In the genomic region with DNA sequence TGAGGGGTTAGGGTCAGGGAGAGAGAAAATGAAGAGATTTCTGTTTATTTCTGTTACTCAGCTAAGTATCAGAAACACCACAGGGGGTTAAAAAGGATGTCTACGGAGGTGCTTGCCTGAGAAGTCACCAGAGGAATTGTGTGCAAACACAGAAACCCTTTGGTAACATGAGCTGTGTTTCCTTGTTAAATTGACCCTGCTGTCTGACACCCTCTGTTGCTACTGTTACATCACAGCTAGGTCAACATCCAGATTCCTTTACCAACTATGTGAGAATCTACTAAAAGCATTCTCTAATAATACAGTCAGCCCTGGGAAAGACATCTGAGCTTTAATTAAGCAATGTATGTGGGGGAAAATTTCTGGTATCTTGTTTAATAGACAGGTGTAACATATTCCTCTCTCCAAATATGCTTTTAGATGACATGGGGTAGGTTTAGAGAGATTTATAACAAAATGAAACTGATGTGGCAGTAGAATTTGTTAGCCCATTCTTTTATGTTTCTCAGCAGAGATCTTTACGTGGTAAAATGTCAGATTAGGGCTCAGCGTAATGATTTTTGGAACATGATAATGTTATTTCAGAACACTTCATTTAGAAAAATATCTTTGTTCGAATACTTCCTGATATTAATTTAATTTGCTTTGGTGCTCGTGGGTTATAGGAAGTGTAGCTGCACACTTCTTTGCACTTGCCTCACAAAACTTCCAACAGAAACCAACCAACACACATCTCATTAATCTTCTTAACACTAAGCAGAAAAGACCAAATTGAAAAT, we compare ENCODE assay signal across 9 cellular contexts.
DNase-seq lines count a peak whose midpoint lies in the region; ATAC-seq and TF ChIP-seq lines count a peak whose summit lies in the region.
"Had no signal": no experiment of that assay in that cellular context is flagged by ENCODE, and none has a peak within 500 bp of the region (broad histone marks: within the 10 kb centered on the region; RNA-seq: fewer than 3 reads in every experiment).

No MANE protein-coding gene starts in this region.

- DNase-seq in DMS79 treated with DMSO at 0.1 percent for 48 hours (lab: John Stamatoyannopoulos, UW) (peak; percentile 15), DMS79 (lab: John Stamatoyannopoulos, UW) (no peak), RWPE1 (ENCODE audit: low spot score) (peak; percentile 22), left ventricle myocardium inferior (no peak), sigmoid colon (no peak), NCI-H82 treated with DMSO at 0.1 percent for 48 hours (lab: John Stamatoyannopoulos, UW; ENCODE audit: unreplicated experiment) (no peak)

- CTCF ChIA-PET in RWPE1 (lab: Yijun Ruan, JAX), result no interaction called here

- TF ChIP-seq CTCF in RWPE1 (conservative IDR thresholded peaks at IDR 0.05; ENCODE audit: low read depth) (no peak), left ventricle myocardium inferior (IDR thresholded peaks at IDR 0.05; ENCODE audit: borderline replicate concordance) (no peak), sigmoid colon (IDR thresholded peaks at IDR 0.05) (no peak)

- ATAC-seq in GM18517 (IDR thresholded peaks at IDR 0.05; ENCODE audit: unreplicated experiment) (no peak), HG02678 (IDR thresholded peaks at IDR 0.05; ENCODE audit: unreplicated experiment) (no peak)

- no peak for TF ChIP-seq EP300 in sigmoid colon (IDR thresholded peaks at IDR 0.05)

- intact Hi-C loops in left ventricle myocardium inferior (cut with micrococcal nuclease), result no loop called here
- intact Hi-C loops in sigmoid colon (cut with DNase I), result no loop called here

- H3K27ac ChIP-seq in RWPE1 (no peak overlapping the region), left ventricle myocardium inferior (replicated peaks) (no peak overlapping the region), sigmoid colon (peak overlapping the region; percentile 7 to 61 (median 48))
- H3K27ac ChIP-seq: 22Rv1 had no signal

- H3K4me1 ChIP-seq in left ventricle myocardium inferior (peaks cover 6% of the 10 kb centered on the region), sigmoid colon (peaks cover 0 to 11% (median 2%) of the 10 kb centered on the region in 4 donors)

- peak overlapping the region; percentile 44 for H3K4me3 ChIP-seq in left ventricle myocardium inferior
- H3K4me3 ChIP-seq in sigmoid colon, result peak overlapping the region in 3 of 4 donors; percentile 10 to 29 (median 16)

- H3K9me3 ChIP-seq in left ventricle myocardium inferior (replicated peaks) (no peaks in the 10 kb centered on the region), sigmoid colon (no peaks in the 10 kb centered on the region)

- H3K36me3 ChIP-seq in left ventricle myocardium inferior (no peaks in the 10 kb centered on the region), sigmoid colon (no peaks in the 10 kb centered on the region)

- POLR2A ChIA-PET in RWPE1 (lab: Yijun Ruan, JAX; ENCODE audit: low non-redundant PET), result no interaction called here

- TF ChIP-seq POLR2A in sigmoid colon (IDR thresholded peaks at IDR 0.05), result no peak

- H3K27me3 ChIP-seq in left ventricle myocardium inferior (ENCODE audit: low read depth) (no peaks in the 10 kb centered on the region), sigmoid colon (no peaks in the 10 kb centered on the region)

- 50 to 65% methylated on average over 5 of the region's 5 CpGs for WGBS in sigmoid colon, 2 donors

Comparison
In these comparisons a context has a peak if more than half of its experiments do, and no peak if none do; other contexts are left out.
1. DNase-seq: peak in DMS79 treated with DMSO at 0.1 percent for 48 hours (single experiment) and RWPE1 (single experiment); none in DMS79 (single experiment), left ventricle myocardium inferior (single experiment), sigmoid colon (single experiment) and NCI-H82 treated with DMSO at 0.1 percent for 48 hours (single experiment).
2. H3K27ac ChIP-seq: peak in sigmoid colon (4 of 4); none in RWPE1 (single experiment) and left ventricle myocardium inferior (single experiment).